11 cellular contexts compared by ENCODE assay signal in genomic region chr1:2276803-2277580, GRCh38. TPM values are rescaled to one million over a fixed set of nuclear protein-coding genes. Genes with fewer than 3 reads are reported as not detected.
A peak's percentile ranks its signal among the peaks of the same experiment; 100 is the strongest.
DNase-seq lines count a peak whose midpoint lies in the region; ATAC-seq and TF ChIP-seq lines count a peak whose summit lies in the region.
"Had no signal": no experiment of that assay in that cellular context is flagged by ENCODE, and none has a peak within 500 bp of the region (broad histone marks: within the 10 kb centered on the region; RNA-seq: fewer than 3 reads in every experiment).

No MANE protein-coding gene starts in this region.

- no peak overlapping the region for H2AFZ ChIP-seq in OCI-LY7 (ENCODE audit: low read length)

- no peak overlapping the region for H3K4me3 Mint-ChIP-seq in endodermal cell
- H3K4me3 Mint-ChIP-seq in nephron progenitor cell, result peak overlapping the region; percentile 42

- peaks cover 15% of the 10 kb centered on the region for H3K4me1 Mint-ChIP-seq in endodermal cell
- peaks cover 79% of the 10 kb centered on the region for H3K4me1 Mint-ChIP-seq in nephron progenitor cell

- H3K4me3 ChIP-seq in BLaER1 treated with 17β-estradiol and CSF1 and Interleukin-3, amounts not matched to agents 10 nM and 100 nM, result no peak overlapping the region; a peak in 1 of 20 replicates
- H3K4me3 ChIP-seq in SJSA1 (no peak overlapping the region), endodermal cell (ENCODE audit: low read length) (no peak overlapping the region), OCI-LY7 (ENCODE audit: low read depth, low read length, poor library complexity, severe bottlenecking) (no peak overlapping the region)

- 91 to 96% methylated on average over 7 to 12 of the region's 12 CpGs for WGBS in endodermal cell (ENCODE audit: insufficient coverage in 1 of 2, insufficient read length in 1 of 2), 2 experiments

- DNase-seq in SJSA1 (ENCODE audit: low read depth in 1 of 2, low spot score in 2 of 2), result no peak
- no peak for DNase-seq in endodermal cell
- DNase-seq in nephron progenitor cell, result no peak
- DNase-seq in OCI-LY7 (ENCODE audit: low spot score), result no peak
- no peak for DNase-seq in NCI-H1436 (lab: John Stamatoyannopoulos, UW)
- no peak for DNase-seq in left colon
- DNase-seq: COR-L47; NCI-H2171; stimulated activated CD4-positive, alpha-beta T cell treated with anti-CD3 and anti-CD28 coated beads, Interleukin-15, amount 100 ng/mL, for 24 hours had no signal

- no peaks in the 10 kb centered on the region for H3K79me2 ChIP-seq in OCI-LY7 (ENCODE audit: insufficient read depth, low read depth, low read length)

- H3K9me3 Mint-ChIP-seq in endodermal cell (peaks cover 7% of the 10 kb centered on the region), nephron progenitor cell (peaks cover 9% of the 10 kb centered on the region)

- intact Hi-C loops in OCI-LY7 (cut with micrococcal nuclease; ENCODE audit: unreplicated experiment), result no loop called here
- intact Hi-C loops in left colon (cut with DNase I, micrococcal nuclease), result no loop called here

- peaks cover 0 to 20% (median 16%) of the 10 kb centered on the region in 11 experiments; a peak in 13 of 22 replicates for H3K9me3 ChIP-seq in BLaER1 treated with 17β-estradiol and CSF1 and Interleukin-3, amounts not matched to agents 10 nM and 100 nM (replicated peaks in 1 of 11)
- H3K9me3 ChIP-seq in SJSA1 (replicated peaks) (no peaks in the 10 kb centered on the region), endodermal cell (ENCODE audit: control insufficient read depth, low read length) (no peaks in the 10 kb centered on the region), OCI-LY7 (ENCODE audit: low read length) (no peaks in the 10 kb centered on the region)

- ATAC-seq in HG03442 (IDR thresholded peaks at IDR 0.05; ENCODE audit: unreplicated experiment), result no peak
- ATAC-seq in left colon, result no peak

- H3K36me3 Mint-ChIP-seq in endodermal cell (ENCODE audit: low read depth) (peaks cover 29% of the 10 kb centered on the region), nephron progenitor cell (ENCODE audit: low read depth) (peaks cover 29% of the 10 kb centered on the region)

- H3K27ac ChIP-seq in BLaER1 treated with 17β-estradiol and CSF1 and Interleukin-3, amounts not matched to agents 10 nM and 100 nM, result peak overlapping the region in 9 of 11 experiments; percentile 3 to 71 (median 65); a peak in 11 of 22 replicates
- 0 out of 2 replicates have a peak overlapping the region, but pooled peaks have one; percentile 6 for H3K27ac ChIP-seq in SJSA1
- H3K27ac ChIP-seq in endodermal cell (ENCODE audit: low read depth, low read length), result peak overlapping the region; percentile 10
- H3K27ac ChIP-seq in OCI-LY7 (ENCODE audit: low read depth, low read length, poor library complexity, severe bottlenecking), result no peak overlapping the region

- peak overlapping the region; percentile 86 to 98 (median 96) for H3K4me2 ChIP-seq in BLaER1 treated with 17β-estradiol and CSF1 and Interleukin-3, amounts not matched to agents 10 nM and 100 nM
- no peak overlapping the region for H3K4me2 ChIP-seq in OCI-LY7 (ENCODE audit: low read length)

- peaks cover 72 to 85% (median 84%) of the 10 kb centered on the region in 11 experiments for H4K20me1 ChIP-seq in BLaER1 treated with 17β-estradiol and CSF1 and Interleukin-3, amounts not matched to agents 10 nM and 100 nM
- no peaks in the 10 kb centered on the region for H4K20me1 ChIP-seq in OCI-LY7 (ENCODE audit: insufficient read depth, low read length)

- POLR2A ChIA-PET in OCI-LY7 (lab: Charles Lee), result no interaction called here

- H3K4me1 ChIP-seq in BLaER1 treated with 17β-estradiol and CSF1 and Interleukin-3, amounts not matched to agents 10 nM and 100 nM, result peaks cover 72 to 85% (median 82%) of the 10 kb centered on the region in 10 experiments
- peaks cover 37% of the 10 kb centered on the region for H3K4me1 ChIP-seq in SJSA1 (replicated peaks)
- peaks cover 15% of the 10 kb centered on the region for H3K4me1 ChIP-seq in endodermal cell (ENCODE audit: control insufficient read depth, insufficient read depth, low read length)
- H3K4me1 ChIP-seq in OCI-LY7 (ENCODE audit: insufficient read depth, low read length, poor library complexity, severe bottlenecking), result no peaks in the 10 kb centered on the region

- no peaks in the 10 kb centered on the region for H3K27me3 ChIP-seq in BLaER1 treated with 17β-estradiol and CSF1 and Interleukin-3, amounts not matched to agents 10 nM and 100 nM
- H3K27me3 ChIP-seq in SJSA1 (replicated peaks) (no peaks in the 10 kb centered on the region), endodermal cell (ENCODE audit: control insufficient read depth, insufficient read depth, low read length, poor library complexity, severe bottlenecking) (no peaks in the 10 kb centered on the region)

- BruUV-seq in OCI-LY7 (replicated peaks; lab: Mats Ljungman, UMichigan), result no TSS peak

- TF ChIP-seq CTCF in endodermal cell (conservative IDR thresholded peaks at IDR 0.05) (no peak), nephron progenitor cell (IDR thresholded peaks at IDR 0.05) (no peak), OCI-LY7 (conservative IDR thresholded peaks at IDR 0.05; ENCODE audit: low read length) (no peak)

- peak overlapping the region in 4 of 11 experiments; percentile 8 to 73 (median 70); a peak in 6 of 22 replicates for H3K9ac ChIP-seq in BLaER1 treated with 17β-estradiol and CSF1 and Interleukin-3, amounts not matched to agents 10 nM and 100 nM
- no peak overlapping the region for H3K9ac ChIP-seq in endodermal cell (ENCODE audit: extremely low read depth, low read length, poor library complexity, severe bottlenecking)

- CTCF ChIA-PET in OCI-LY7 (lab: Charles Lee; ENCODE audit: unreplicated experiment), result no interaction called here

- H3K27ac Mint-ChIP-seq in endodermal cell, result no peak overlapping the region
- H3K27ac Mint-ChIP-seq in nephron progenitor cell, result peak overlapping the region; percentile 96

- peaks cover 7 to 43% (median 11%) of the 10 kb centered on the region in 11 experiments; a peak in 21 of 22 replicates for H3K36me3 ChIP-seq in BLaER1 treated with 17β-estradiol and CSF1 and Interleukin-3, amounts not matched to agents 10 nM and 100 nM
- H3K36me3 ChIP-seq in SJSA1, result peaks cover 8% of the 10 kb centered on the region
- H3K36me3 ChIP-seq in endodermal cell (ENCODE audit: control insufficient read depth, insufficient read depth, low read length), result no peaks in the 10 kb centered on the region
- H3K36me3 ChIP-seq in OCI-LY7 (ENCODE audit: insufficient read depth, low read length), result no peaks in the 10 kb centered on the region; the same call in 1 of the 2 replicates

- H3K27me3 Mint-ChIP-seq in endodermal cell (ENCODE audit: insufficient read depth), result no peaks in the 10 kb centered on the region
- no peaks in the 10 kb centered on the region for H3K27me3 Mint-ChIP-seq in nephron progenitor cell (ENCODE audit: low read depth, poor library complexity)

- no peaks in the 10 kb centered on the region for H3K9me2 ChIP-seq in OCI-LY7 (ENCODE audit: insufficient read depth, low read length)

RNA-seq across cellular contexts. Expression of gene SKI, which starts 48.9 kb away (rescaled TPM):
- 9.6 and 24.3 TPM in 2 replicates for total RNA-seq in SJSA1 (2014; rRNA removed; shearing (Covaris generic))
- total RNA-seq in endodermal cell, result 10 to 100 TPM; 65.4 to 79.2 TPM
- polyA plus RNA-seq in endodermal cell (2013, experiment 1 of 2), result 39.9 TPM
- polyA plus RNA-seq in endodermal cell (2013, experiment 2 of 2), result 37.7 TPM
- 3.4 and 4.7 TPM in 2 replicates for total RNA-seq in OCI-LY7 (2014; rRNA removed; shearing (Covaris generic))
- total RNA-seq in OCI-LY7 (2022), result 10.0 and 11.7 TPM in 2 replicates
- total RNA-seq in left colon, result 10 to 100 TPM; 30.2 to 35.5 TPM
